ENCODE assay signal across 1 cellular context in the genomic region with DNA sequence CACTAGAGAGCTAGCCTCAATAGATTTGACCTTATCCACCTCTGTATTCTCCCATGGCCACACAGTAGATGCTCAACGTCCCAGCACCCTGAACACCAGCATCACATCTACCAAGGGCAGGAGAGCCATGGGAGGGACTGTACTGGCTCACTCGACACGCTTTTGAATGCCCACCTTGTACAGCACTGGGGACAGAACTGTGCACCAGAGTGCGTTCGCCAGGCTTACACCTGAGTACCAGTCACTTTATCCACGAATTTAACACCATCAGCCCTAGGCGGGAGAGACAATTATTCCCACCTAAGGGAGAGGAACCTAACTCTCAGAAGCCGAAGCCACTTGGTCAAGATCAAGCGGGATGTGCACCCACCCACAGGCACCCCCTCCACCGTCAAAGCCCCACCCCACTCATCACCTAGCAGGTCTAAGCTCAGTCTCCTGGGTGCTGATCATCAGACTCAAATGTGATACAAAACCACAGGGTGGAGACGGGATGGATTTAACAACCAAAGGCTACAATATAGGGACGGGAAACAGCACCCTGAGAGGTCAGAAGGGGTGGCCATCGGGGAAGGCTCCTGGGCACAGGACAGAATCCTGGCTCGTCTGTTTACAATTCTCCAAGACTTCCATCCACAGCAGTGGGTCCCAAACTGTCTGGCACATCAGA.
TF ChIP-seq lines count a peak whose summit lies in the region.

No MANE protein-coding gene starts in this region.

TF ChIP-seq in H1, 55 proteins besides CTCF, POLR2A, EP300 and RAD21 (continued from another document):
- TF ChIP-seq EGR1 (IDR thresholded peaks at IDR 0.05; ENCODE audit: borderline replicate concordance, low read depth, low read length) (no peak), GTF2F1 (IDR thresholded peaks at IDR 0.05; ENCODE audit: borderline replicate concordance, low read depth, low read length) (no peak), FOSL1 (IDR thresholded peaks at IDR 0.05; ENCODE audit: insufficient read depth, low read depth, low read length) (no peak), RFX5 (IDR thresholded peaks at IDR 0.05; ENCODE audit: borderline replicate concordance, low read depth, low read length) (no peak)
